In genomic region chr6:167921831-167922230, GRCh38 we compare ENCODE assay signal across 15 cellular contexts.
DNase-seq lines count a peak whose midpoint lies in the region; TF ChIP-seq lines count a peak whose summit lies in the region.
"Had no signal": no experiment of that assay in that cellular context is flagged by ENCODE, and none has a peak within 500 bp of the region (broad histone marks: within the 10 kb centered on the region; RNA-seq: fewer than 3 reads in every experiment).

No MANE protein-coding gene starts in this region.

- H3K27me3 ChIP-seq in Caco-2 (replicated peaks; ENCODE audit: control insufficient read depth, insufficient read depth, low read length) (no peaks in the 10 kb centered on the region), H9 (ENCODE audit: insufficient read depth, low read length) (no peaks in the 10 kb centered on the region), dorsolateral prefrontal cortex (no peaks in the 10 kb centered on the region)
- H3K27me3 ChIP-seq: BE2C had no signal

- no peak overlapping the region for H3K56ac ChIP-seq in H9 (ENCODE audit: insufficient read length, low read depth, low read length)

- no peak overlapping the region for H4K91ac ChIP-seq in H9 (ENCODE audit: insufficient read length, low read depth, low read length)

- H3K4me1 ChIP-seq in Caco-2 = no peaks in the 10 kb centered on the region
- H3K4me1 ChIP-seq in H9 (ENCODE audit: insufficient read depth, low read length) = no peaks in the 10 kb centered on the region
- H3K4me1 ChIP-seq: A549, BE2C had no signal

- H3K79me1 ChIP-seq in H9 (ENCODE audit: insufficient read depth, low read depth, low read length, poor library complexity, severe bottlenecking) = no peaks in the 10 kb centered on the region

- H3K4me1 Mint-ChIP-seq in Caco-2 (ENCODE audit: low read depth, unreplicated experiment) (no peaks in the 10 kb centered on the region), H9 (0 out of 4 replicates have a peak, but pooled peaks cover 0 to 2% of the 10 kb centered on the region in 2 experiments)
- H3K4me1 Mint-ChIP-seq: CD4-positive, alpha-beta memory T cell had no signal

- H3T11ph ChIP-seq in H9 (ENCODE audit: low read length) = no peak overlapping the region

- intact Hi-C loops in Caco-2 (cut with micrococcal nuclease; ENCODE audit: unreplicated experiment) (no loop called here), dorsolateral prefrontal cortex (cut with DNase I) (loop anchor here in 1 of 2 donors (5.0 kb wide), 1 partner anchor 125 kb away; no protein-coding TSS in a partner anchor)

- H3K9me3 ChIP-seq in Caco-2 (no peaks in the 10 kb centered on the region), H9 (ENCODE audit: control insufficient read depth, low read depth, low read length) (no peaks in the 10 kb centered on the region)
- H3K9me3 ChIP-seq: A549, BE2C had no signal

- H4K5ac ChIP-seq in H9 (ENCODE audit: insufficient read length, low read depth, low read length) = no peak overlapping the region

- no peak overlapping the region for H2BK5ac ChIP-seq in H9 (ENCODE audit: insufficient read length, low read length)

- H2BK15ac ChIP-seq in H9 (ENCODE audit: low read depth, low read length) = no peak overlapping the region

- H3K27me3 Mint-ChIP-seq in Caco-2 (ENCODE audit: insufficient read depth, unreplicated experiment) (no peaks in the 10 kb centered on the region), H9 (ENCODE audit: low read depth) (no peaks in the 10 kb centered on the region)
- H3K27me3 Mint-ChIP-seq: CD4-positive, alpha-beta memory T cell had no signal

- H3K9ac ChIP-seq in H9 (ENCODE audit: extremely low read depth, insufficient read length, low read length) = no peak overlapping the region

- no peaks in the 10 kb centered on the region for H4K20me1 ChIP-seq in H9 (ENCODE audit: control insufficient read depth, insufficient read depth, insufficient read length)

- H3K36me3 ChIP-seq in Caco-2 (ENCODE audit: control insufficient read depth, insufficient read depth, low read length) = no peaks in the 10 kb centered on the region

- no peak for DNase-seq in Caco-2
- no peak for DNase-seq in H9
- no peak for DNase-seq in dorsolateral prefrontal cortex
- peak; percentile 61 for DNase-seq in pons (ENCODE audit: low spot score)
- DNase-seq in mucosa of gallbladder (ENCODE audit: low spot score) = no peak
- no peak for DNase-seq in NCI-H1105 treated with DMSO at 0.1 percent for 48 hours (lab: John Stamatoyannopoulos, UW)
- DNase-seq in activated effector memory CD4-positive, alpha-beta T cell treated with Interleukin-2 at 50 U/mL for 16 hours = no peak
- DNase-seq: BE2C; CD4-positive, alpha-beta memory T cell; DND-41; GDM1; HCEC 1CT; HFFc6 had no signal

- H3K4ac ChIP-seq in H9 (ENCODE audit: low read depth, low read length) = no peak overlapping the region

- POLR2A ChIA-PET in Caco-2 (lab: Charles Lee) = no interaction called here

- no peak overlapping the region for H3K14ac ChIP-seq in H9 (ENCODE audit: insufficient read depth, low read length)

- H3K18ac ChIP-seq in H9 (ENCODE audit: insufficient read length, low read depth, low read length) = no peak overlapping the region

- TSS peak; percentile 5 for BruUV-seq in Caco-2 (replicated peaks; lab: Mats Ljungman, UMichigan)

- H3K27ac Mint-ChIP-seq in Caco-2 (ENCODE audit: unreplicated experiment) (no peak overlapping the region), H9 (peak overlapping the region; percentile 5 to 6 (median 5); a peak in 2 of 7 replicates)
- H3K27ac Mint-ChIP-seq: CD4-positive, alpha-beta memory T cell; HFFc6 had no signal

- H3K4me3 Mint-ChIP-seq in Caco-2 (ENCODE audit: unreplicated experiment) (no peak overlapping the region), H9 (no peak overlapping the region)
- H3K4me3 Mint-ChIP-seq: CD4-positive, alpha-beta memory T cell; HFFc6 had no signal

- no peak overlapping the region for H2BK20ac ChIP-seq in H9 (ENCODE audit: low read depth, low read length, poor library complexity, severe bottlenecking)

- H3K79me2 ChIP-seq in H9 (ENCODE audit: insufficient read depth, low read length) = no peaks in the 10 kb centered on the region

- H3K4me2 ChIP-seq in H9 (ENCODE audit: insufficient read depth, insufficient read length, low read length) = no peak overlapping the region
- H3K4me2 ChIP-seq: A549 had no signal

- peaks cover 89% of the 10 kb centered on the region for H3K36me3 Mint-ChIP-seq in Caco-2 (ENCODE audit: insufficient read depth, unreplicated experiment)
- H3K36me3 Mint-ChIP-seq in H9 (ENCODE audit: insufficient read depth in 1 of 3, low read depth in 3 of 3) = peaks cover 33 to 81% (median 75%) of the 10 kb centered on the region in 3 experiments; a peak in 6 of 7 replicates

- CTCF ChIA-PET in Caco-2 (lab: Charles Lee) = no interaction called here

- H2BK120ac ChIP-seq in H9 (ENCODE audit: low read depth, low read length, poor library complexity, severe bottlenecking) = no peak overlapping the region

- no peak overlapping the region for H2BK12ac ChIP-seq in H9 (ENCODE audit: insufficient read length, low read depth, low read length)

- H3K9me3 Mint-ChIP-seq in Caco-2 (ENCODE audit: unreplicated experiment) (no peaks in the 10 kb centered on the region), H9 (no peaks in the 10 kb centered on the region)
- H3K9me3 Mint-ChIP-seq: CD4-positive, alpha-beta memory T cell; HFFc6 had no signal

- WGBS in H9 (ENCODE audit: extremely low coverage, insufficient read length, low lambda C conversion rate) = no CpG with 5 or more reads among the region's 6 CpGs

- H3K27ac ChIP-seq in H9 (ENCODE audit: insufficient read length, low read depth, low read length) = no peak overlapping the region
- H3K27ac ChIP-seq in dorsolateral prefrontal cortex = peak overlapping the region in 30 of 59 donors; percentile 0 to 63 (median 24)
- H3K27ac ChIP-seq: A549, C4-2B had no signal

- no peak overlapping the region for H4K8ac ChIP-seq in H9 (replicated peaks; ENCODE audit: insufficient read length, low read depth, low read length)

- TF ChIP-seq CTCF in Caco-2 (IDR thresholded peaks at IDR 0.05; ENCODE audit: insufficient read depth in 1 of 2, low read depth in 1 of 2, low read length in 1 of 2, severe bottlenecking in 1 of 2, unreplicated experiment in 1 of 2) (no peak), H9 (conservative IDR thresholded peaks at IDR 0.05) (no peak), dorsolateral prefrontal cortex (IDR thresholded peaks at IDR 0.05 in 54 of 56, conservative IDR thresholded peaks at IDR 0.05 in 2 of 56; ENCODE audit: low read depth in 1 of 56, partially characterized antibody in 56 of 56) (no peak)

- H2AFZ ChIP-seq in H9 (ENCODE audit: low read length) = no peak overlapping the region

- H3K4me3 ChIP-seq in Caco-2 (ENCODE audit: low read depth, low read length) (no peak overlapping the region), dorsolateral prefrontal cortex (peak overlapping the region in 3 of 59 donors; percentile 7 to 10 (median 10))
- H3K4me3 ChIP-seq: A549 had no signal

- no peaks in the 10 kb centered on the region for H3K23me2 ChIP-seq in H9 (ENCODE audit: insufficient read length, low read depth, low read length, poor library complexity, severe bottlenecking)

- no peak overlapping the region for H2AK5ac ChIP-seq in H9 (ENCODE audit: insufficient read length, low read length)

- no peak overlapping the region for H3K23ac ChIP-seq in H9 (ENCODE audit: insufficient read length, low read depth, low read length)
